In the genomic region with DNA sequence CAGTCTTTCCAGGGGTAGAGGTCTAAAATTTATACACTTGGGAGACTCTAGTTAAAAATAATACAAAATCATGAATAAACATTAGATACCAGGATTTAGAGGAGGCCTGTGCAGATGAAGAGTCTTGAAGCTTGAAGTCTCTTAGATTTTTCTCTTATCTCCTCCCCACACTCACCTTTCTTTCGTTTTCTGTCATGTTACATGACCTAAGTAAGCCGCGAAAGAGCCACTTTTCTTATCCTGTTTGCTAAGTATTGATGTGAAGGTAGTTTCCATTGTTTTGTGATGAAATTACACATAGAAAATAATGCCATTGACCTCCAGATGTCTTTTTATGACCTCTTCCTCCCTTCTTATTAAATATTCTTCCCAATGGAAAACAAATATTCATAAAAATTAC, we compare ENCODE assay signal across 15 cellular contexts.
A peak's percentile ranks its signal among the peaks of the same experiment; 100 is the strongest.
DNase-seq lines count a peak whose midpoint lies in the region; TF ChIP-seq lines count a peak whose summit lies in the region.
"Had no signal": no experiment of that assay in that cellular context is flagged by ENCODE, and none has a peak within 500 bp of the region (broad histone marks: within the 10 kb centered on the region; RNA-seq: fewer than 3 reads in every experiment).

No MANE protein-coding gene starts in this region.

- H3K27me3 ChIP-seq in mammary epithelial cell (ENCODE audit: insufficient read depth, low read length): no peaks in the 10 kb centered on the region

- BruUV-seq in MCF 10A (replicated peaks; lab: Mats Ljungman, UMichigan): no TSS peak
- no TSS peak for BruUV-seq in mammary epithelial cell (replicated peaks; lab: Mats Ljungman, UMichigan)

- no peaks in the 10 kb centered on the region for H3K36me3 ChIP-seq in mammary epithelial cell (ENCODE audit: insufficient read depth, low read length)
- H3K36me3 ChIP-seq: HAP-1 had no signal

- dilution Hi-C loops in mammary epithelial cell (cut with HindIII; ENCODE audit: low sequenced_read_pairs): no loop called here

- peaks cover 6% of the 10 kb centered on the region for H3K9me3 ChIP-seq in mammary epithelial cell (replicated peaks; ENCODE audit: insufficient read depth, low read length)
- H3K9me3 ChIP-seq: HAP-1 had no signal

- no peaks in the 10 kb centered on the region for H3K9me3 Mint-ChIP-seq in MCF 10A (ENCODE audit: unreplicated experiment)
- H3K9me3 Mint-ChIP-seq in brain: no peaks in the 10 kb centered on the region
- no peaks in the 10 kb centered on the region for H3K9me3 Mint-ChIP-seq in HFFc6
- H3K9me3 Mint-ChIP-seq in type B pancreatic cell: no peaks in the 10 kb centered on the region
- H3K9me3 Mint-ChIP-seq: CD14-positive monocyte had no signal

- no peaks in the 10 kb centered on the region for H3K4me1 ChIP-seq in mammary epithelial cell (ENCODE audit: insufficient read depth, low read length)
- H3K4me1 ChIP-seq: HAP-1 had no signal

- no peak overlapping the region for H3K4me3 ChIP-seq in mammary epithelial cell (replicated peaks in 1 of 3; ENCODE audit: insufficient read depth in 1 of 3, low read depth in 2 of 3, low read length in 3 of 3)
- no peak overlapping the region for H3K4me3 ChIP-seq in Jurkat, Clone E6-1 (ENCODE audit: low read length)
- H3K4me3 ChIP-seq: HAP-1 had no signal

- peak overlapping the region; percentile 37 for H3K27ac Mint-ChIP-seq in MCF 10A (ENCODE audit: low read depth, unreplicated experiment)
- peak overlapping the region in 1 of 5 experiments; percentile 91 for H3K27ac Mint-ChIP-seq in brain
- H3K27ac Mint-ChIP-seq in HFFc6: no peak overlapping the region
- no peak overlapping the region for H3K27ac Mint-ChIP-seq in type B pancreatic cell
- H3K27ac Mint-ChIP-seq: CD14-positive monocyte; CD8-positive, alpha-beta T cell had no signal

- DNase-seq in MCF 10A (ENCODE audit: unreplicated experiment): no peak
- no peak for DNase-seq in mammary epithelial cell
- DNase-seq in Jurkat, Clone E6-1 (ENCODE audit: low read depth, low spot score): peak; percentile 24
- no peak for DNase-seq in HFFc6
- DNase-seq in type B pancreatic cell (ENCODE audit: extremely low spot score, unreplicated experiment): no peak
- DNase-seq in H4 (ENCODE audit: low spot score): no peak
- DNase-seq in DMS153 treated with DMSO at 0.1 percent for 48 hours (lab: John Stamatoyannopoulos, UW; ENCODE audit: unreplicated experiment): no peak
- DNase-seq: CD8-positive, alpha-beta T cell; COR-L47; GDM1; GOT3 had no signal

- POLR2A ChIA-PET in MCF 10A (lab: Yijun Ruan, JAX): no interaction called here

- H3K4me3 Mint-ChIP-seq in MCF 10A (ENCODE audit: unreplicated experiment) (peak overlapping the region; percentile 69), brain (peak overlapping the region in 4 of 5 experiments; percentile 72 to 80 (median 76)), HFFc6 (no peak overlapping the region), type B pancreatic cell (no peak overlapping the region)
- H3K4me3 Mint-ChIP-seq: CD14-positive monocyte; CD8-positive, alpha-beta T cell had no signal

- H3K79me2 ChIP-seq in mammary epithelial cell (ENCODE audit: insufficient read depth, low read length): no peaks in the 10 kb centered on the region

- no peak overlapping the region for H3K4me2 ChIP-seq in mammary epithelial cell (ENCODE audit: insufficient read depth, low read depth, low read length)

- in situ Hi-C loops in mammary epithelial cell (cut with MboI; ENCODE audit: low sequenced_read_pairs in 2 of 2): no loop called here

- no peak overlapping the region for H3K27ac ChIP-seq in mammary epithelial cell (ENCODE audit: insufficient read depth, low read depth, low read length)
- H3K27ac ChIP-seq: 22Rv1 had no signal

- no peak overlapping the region for H3K9ac ChIP-seq in mammary epithelial cell (ENCODE audit: insufficient read depth, low read length)

- peaks cover 11% of the 10 kb centered on the region for H3K4me1 Mint-ChIP-seq in MCF 10A (ENCODE audit: insufficient read depth, unreplicated experiment)
- peaks cover 30% of the 10 kb centered on the region for H3K4me1 Mint-ChIP-seq in brain
- peaks cover 13% of the 10 kb centered on the region for H3K4me1 Mint-ChIP-seq in HFFc6 (ENCODE audit: low read depth)
- peaks cover 12% of the 10 kb centered on the region for H3K4me1 Mint-ChIP-seq in type B pancreatic cell (ENCODE audit: unreplicated experiment)
- H3K4me1 Mint-ChIP-seq: CD14-positive monocyte had no signal

- no peak overlapping the region for H2AFZ ChIP-seq in mammary epithelial cell (ENCODE audit: low read depth, low read length)

- TF ChIP-seq CTCF in MCF 10A (IDR thresholded peaks at IDR 0.05; ENCODE audit: unreplicated experiment) (no peak), mammary epithelial cell (conservative IDR thresholded peaks at IDR 0.05 in 1 of 2, IDR thresholded peaks at IDR 0.05 in 1 of 2; ENCODE audit: extremely low read depth in 1 of 2, insufficient read depth in 1 of 2, low read depth in 1 of 2, low read length in 2 of 2) (no peak), brain (conservative IDR thresholded peaks at IDR 0.05) (no peak), HFFc6 (IDR thresholded peaks at IDR 0.05) (no peak), type B pancreatic cell (conservative IDR thresholded peaks at IDR 0.05) (no peak)

- H3K36me3 Mint-ChIP-seq in MCF 10A (ENCODE audit: insufficient read depth, unreplicated experiment): no peaks in the 10 kb centered on the region
- H3K36me3 Mint-ChIP-seq in brain: no peaks in the 10 kb centered on the region
- H3K36me3 Mint-ChIP-seq in HFFc6 (ENCODE audit: low read depth): no peaks in the 10 kb centered on the region
- H3K36me3 Mint-ChIP-seq in type B pancreatic cell: no peaks in the 10 kb centered on the region
- H3K36me3 Mint-ChIP-seq: CD14-positive monocyte; CD8-positive, alpha-beta T cell had no signal

- H3K27me3 Mint-ChIP-seq in MCF 10A (ENCODE audit: insufficient read depth, unreplicated experiment) (peaks cover 9% of the 10 kb centered on the region), brain (peaks cover 4% of the 10 kb centered on the region), HFFc6 (ENCODE audit: insufficient read depth) (peaks cover 11% of the 10 kb centered on the region), type B pancreatic cell (no peaks in the 10 kb centered on the region)

- WGBS in mammary epithelial cell (ENCODE audit: low coverage, missing lambda C conversion rate): 58% methylated on average over 3 of the region's 3 CpGs

- H4K20me1 ChIP-seq in mammary epithelial cell (ENCODE audit: insufficient read depth, low read length): no peaks in the 10 kb centered on the region

- CTCF ChIA-PET in MCF 10A (lab: Yijun Ruan, JAX) (interaction anchor here (0.6 to 1.2 kb wide), 14 partner anchors 13 to 1116 kb away, joined by 3 to 7 read pairs (median 3); no protein-coding TSS in a partner anchor), mammary epithelial cell (lab: Charles Lee; ENCODE audit: low non-redundant PET) (no interaction called here)

- intact Hi-C loops in MCF 10A (cut with micrococcal nuclease): loop anchor here (2.0 to 5.0 kb wide), 4 partner anchors 44 to 561 kb away; no protein-coding TSS in a partner anchor
- intact Hi-C loops in mammary epithelial cell (cut with micrococcal nuclease): no loop called here

Comparison
In these comparisons a context has a peak if more than half of its experiments do, and no peak if none do; other contexts are left out.
1. H3K4me3 Mint-ChIP-seq: peak in MCF 10A (single experiment) and brain (4 of 5); none in HFFc6 (single experiment) and type B pancreatic cell (single experiment).